Comparison of ENCODE assay signal across 9 cellular contexts in genomic region chr1:23376890-23377811, GRCh38. TPM values are rescaled to one million over a fixed set of nuclear protein-coding genes. Genes with fewer than 3 reads are reported as not detected.
DNase-seq lines count a peak whose midpoint lies in the region; ATAC-seq and TF ChIP-seq lines count a peak whose summit lies in the region.
"Had no signal": no experiment of that assay in that cellular context is flagged by ENCODE, and none has a peak within 500 bp of the region (broad histone marks: within the 10 kb centered on the region; RNA-seq: fewer than 3 reads in every experiment).

No MANE protein-coding gene starts in this region.

- no peak for ATAC-seq in GM19324 (IDR thresholded peaks at IDR 0.05; ENCODE audit: low FRiP score, unreplicated experiment)

- in situ Hi-C loops in GM13977 (cut with MboI; ENCODE audit: low pct_unique_long_range_greater_than_20kb, low sequenced_read_pairs, unreplicated experiment) = no loop called here

- H3K4me3 ChIP-seq in HFF-Myc (replicated peaks; ENCODE audit: low read depth, low read length) (no peak overlapping the region), adrenal gland (no peak overlapping the region), hepatocyte (no peak overlapping the region), testis (no peak overlapping the region)

- H3K27ac ChIP-seq in adrenal gland (peak overlapping the region; percentile 19 to 88 (median 77)), hepatocyte (peak overlapping the region; percentile 82), testis (peak overlapping the region; percentile 34 to 74)

- WGBS in adrenal gland, 4 donors = 31 to 37% (median 32%) methylated on average over 19 of the region's 19 CpGs
- WGBS in hepatocyte (ENCODE audit: low lambda C conversion rate, missing lambda C conversion rate) = 63% methylated on average over 19 of the region's 19 CpGs
- WGBS in testis, 2 donors = 51 to 52% methylated on average over 19 of the region's 19 CpGs

- peak in 1 of 2 donors; percentile 12 for TF ChIP-seq POLR2A in adrenal gland (IDR thresholded peaks at IDR 0.05)
- no peak for TF ChIP-seq POLR2A in testis (IDR thresholded peaks at IDR 0.05)

- H3K4me2 ChIP-seq in hepatocyte = no peak overlapping the region

- H3K36me3 ChIP-seq in adrenal gland (replicated peaks in 1 of 2) (peaks cover 0 to under 1% of the 10 kb centered on the region in 2 donors), hepatocyte (replicated peaks; ENCODE audit: insufficient read depth, low read depth) (no peaks in the 10 kb centered on the region), testis (ENCODE audit: low read depth, missing control alignments) (no peaks in the 10 kb centered on the region)

- peak; percentile 85 for DNase-seq in HFF-Myc (ENCODE audit: extremely low read depth, low read depth)
- peak in 6 of 7 donors; percentile 52 to 84 (median 64) for DNase-seq in adrenal gland
- peak; percentile 49 for DNase-seq in hepatocyte (ENCODE audit: low spot score)
- DNase-seq in testis = peak; percentile 50
- no peak for DNase-seq in globus pallidus (ENCODE audit: low spot score)
- no peak for DNase-seq in stimulated activated CD4-positive, alpha-beta T cell treated with anti-CD3 and anti-CD28 coated beads, Interleukin-2, amount 100 ng/mL, for 24 hours
- DNase-seq in GM13977 (ENCODE audit: low spot score) = no peak
- DNase-seq: activated CD4-positive, CD25-positive, alpha-beta regulatory T cell treated with anti-CD3 and anti-CD28 coated beads, Interleukin-2, amount 50 U/mL, for 72 hours had no signal

- no peaks in the 10 kb centered on the region for H3K9me2 ChIP-seq in hepatocyte (replicated peaks; ENCODE audit: insufficient read depth)

- H3K9me3 ChIP-seq in adrenal gland (replicated peaks in 1 of 3) = no peaks in the 10 kb centered on the region
- no peaks in the 10 kb centered on the region for H3K9me3 ChIP-seq in hepatocyte (ENCODE audit: low read depth)
- no peaks in the 10 kb centered on the region for H3K9me3 ChIP-seq in testis

- no peak overlapping the region for H2AFZ ChIP-seq in hepatocyte

- H3K79me2 ChIP-seq in hepatocyte = peaks cover 10% of the 10 kb centered on the region

- no peaks in the 10 kb centered on the region for H4K20me1 ChIP-seq in hepatocyte (ENCODE audit: insufficient read depth, poor library complexity, severe bottlenecking)

- no peaks in the 10 kb centered on the region for H3K27me3 ChIP-seq in adrenal gland
- H3K27me3 ChIP-seq in hepatocyte = no peaks in the 10 kb centered on the region
- no peaks in the 10 kb centered on the region for H3K27me3 ChIP-seq in testis

- intact Hi-C loops in adrenal gland (cut with DNase I) (no loop called here), testis (cut with DNase I; ENCODE audit: low total_unique reads) (no loop called here)

- TF ChIP-seq CTCF in HFF-Myc (IDR thresholded peaks at IDR 0.05; ENCODE audit: low read depth, low read length, missing control alignments) = no peak
- no peak for TF ChIP-seq CTCF in adrenal gland (IDR thresholded peaks at IDR 0.05)
- TF ChIP-seq CTCF in hepatocyte (IDR thresholded peaks at IDR 0.05; ENCODE audit: poor library complexity) = no peak
- no peak for TF ChIP-seq CTCF in testis (IDR thresholded peaks at IDR 0.05)
- no peak for TF ChIP-seq CTCF in GM13977 (IDR thresholded peaks at IDR 0.05; ENCODE audit: extremely low read depth, insufficient read depth, missing control alignments)

- H3K4me1 ChIP-seq in adrenal gland (replicated peaks in 1 of 2) = peaks cover 14 to 25% of the 10 kb centered on the region in 2 donors
- H3K4me1 ChIP-seq in hepatocyte (ENCODE audit: insufficient read depth) = peaks cover 5% of the 10 kb centered on the region
- peaks cover 23% of the 10 kb centered on the region for H3K4me1 ChIP-seq in testis

RNA-seq across cellular contexts. Expression of gene ZNF436, which starts 7.5 kb away (rescaled TPM):
- total RNA-seq in adrenal gland (10 to 100 TPM in 7 of 8 donors, 1 to 10 TPM in 1; 7.8 to 43.7 (median 25.1) TPM), hepatocyte (15.5 and 17.1 TPM in 2 replicates), testis (10 to 100 TPM; 26.7 to 29.0 TPM)
- polyA plus RNA-seq in adrenal gland (10 to 100 TPM; 10.1 to 16.2 (median 13.3) TPM), hepatocyte (4.4 and 7.5 TPM in 2 replicates), testis (ENCODE audit: insufficient read depth, low read depth, low replicate concordance) (24.6 TPM)

RNA-seq across cellular contexts. Expression of gene HNRNPR, which starts 33.1 kb away (rescaled TPM):
- total RNA-seq in adrenal gland = 100 to 1,000 TPM in 3 of 8 donors, 10 to 100 TPM in 5; 36.5 to 141 (median 81.5) TPM
- 100 to 1,000 TPM in 1 of 3 donors, 10 to 100 TPM in 2; 51.7 to 190 (median 83.1) TPM for polyA plus RNA-seq in adrenal gland
- 104 and 106 TPM in 2 replicates for total RNA-seq in hepatocyte
- 105 and 112 TPM in 2 replicates for polyA plus RNA-seq in hepatocyte
- total RNA-seq in testis = 10 to 100 TPM; 93.8 to 95.8 TPM
- polyA plus RNA-seq in testis (ENCODE audit: insufficient read depth, low read depth, low replicate concordance) = 89.6 TPM

RNA-seq across cellular contexts. Expression of gene TCEA3, which starts 47.4 kb away (rescaled TPM):
- total RNA-seq in adrenal gland (100 to 1,000 TPM in 5 of 8 donors, 10 to 100 TPM in 3; 23.6 to 152 (median 115) TPM), hepatocyte (30.2 and 30.8 TPM in 2 replicates), testis (10 to 100 TPM; 12.6 to 14.7 TPM)
- polyA plus RNA-seq in adrenal gland (100 to 1,000 TPM in 2 of 3 donors, 10 to 100 TPM in 1; 51.8 to 132 (median 102) TPM), hepatocyte (27.6 and 31.2 TPM in 2 replicates), testis (ENCODE audit: insufficient read depth, low read depth, low replicate concordance) (10.8 TPM)

Comparison
In these comparisons a context has a peak if more than half of its experiments do, and no peak if none do; other contexts are left out.
1. DNase-seq: peak in HFF-Myc (single experiment), adrenal gland (6 of 7), hepatocyte (single experiment) and testis (single experiment); none in globus pallidus (single experiment), stimulated activated CD4-positive, alpha-beta T cell treated with anti-CD3 and anti-CD28 coated beads, Interleukin-2, amount 100 ng/mL, for 24 hours (0 of 2) and GM13977 (single experiment).
2. Peak in every context shown above with its lines, with median percentiles within 50 percentile points of each other: H3K27ac ChIP-seq.